8 cellular contexts compared by ENCODE assay signal in the genomic region with DNA sequence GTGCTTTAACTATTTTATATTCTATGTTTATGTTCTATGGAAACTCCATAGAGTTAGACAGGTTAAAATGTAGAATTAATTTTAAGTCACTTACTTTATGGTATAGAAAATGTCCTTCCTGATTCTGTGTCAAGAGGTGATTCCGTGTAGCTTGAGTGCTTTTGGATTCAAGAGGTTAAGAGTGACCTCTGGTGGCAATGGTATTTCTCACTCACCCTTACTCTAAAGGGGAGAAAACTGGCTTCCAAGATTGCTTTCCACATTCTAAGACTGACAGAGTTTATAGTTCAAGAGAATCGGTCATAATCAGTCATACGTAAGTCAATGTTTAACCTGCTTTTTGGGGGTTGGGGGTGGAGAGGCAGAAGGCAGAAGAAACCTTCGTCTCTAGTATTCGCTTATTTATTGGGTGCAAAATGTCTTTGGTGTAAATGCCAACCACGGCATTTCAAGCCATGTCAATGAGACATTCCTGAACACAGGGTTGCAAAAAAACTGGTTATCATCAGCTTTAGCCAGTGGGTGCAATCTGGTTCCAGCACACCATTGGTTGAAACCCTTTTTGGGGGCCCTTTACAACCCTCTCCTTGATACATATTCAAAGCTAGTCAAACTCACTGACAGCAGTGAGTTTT.
A peak's percentile ranks its signal among the peaks of the same experiment; 100 is the strongest.
DNase-seq lines count a peak whose midpoint lies in the region; ATAC-seq and TF ChIP-seq lines count a peak whose summit lies in the region.

No MANE protein-coding gene starts in this region.

- no peak overlapping the region for H3K27ac ChIP-seq in ACC112 (ENCODE audit: low read depth, low read length)
- H3K27ac ChIP-seq in mammary epithelial cell (ENCODE audit: insufficient read depth, low read depth, low read length) = no peak overlapping the region

- no peak overlapping the region for H3K4me2 ChIP-seq in mammary epithelial cell (ENCODE audit: insufficient read depth, low read depth, low read length)

- no peaks in the 10 kb centered on the region for H3K9me3 ChIP-seq in mammary epithelial cell (replicated peaks; ENCODE audit: insufficient read depth, low read length)

- H3K27me3 ChIP-seq in ACC112 (ENCODE audit: insufficient read depth, low read length) = no peaks in the 10 kb centered on the region
- H3K27me3 ChIP-seq in mammary epithelial cell (ENCODE audit: insufficient read depth, low read length) = no peaks in the 10 kb centered on the region

- H2AFZ ChIP-seq in ACC112 (ENCODE audit: low read length, unreplicated experiment) (peak overlapping the region; percentile 74), mammary epithelial cell (ENCODE audit: low read depth, low read length) (peak overlapping the region; percentile 35)

- 32% methylated on average over 6 of the region's 6 CpGs for WGBS in mammary epithelial cell (ENCODE audit: low coverage, missing lambda C conversion rate)

- in situ Hi-C loops in mammary epithelial cell (cut with MboI; ENCODE audit: low sequenced_read_pairs in 2 of 2) = no loop called here

- H3K79me2 ChIP-seq in ACC112 (ENCODE audit: control insufficient read depth, insufficient read depth, low read length, unreplicated experiment) (no peaks in the 10 kb centered on the region), mammary epithelial cell (ENCODE audit: insufficient read depth, low read length) (no peaks in the 10 kb centered on the region)

- H3K36me3 ChIP-seq in ACC112 (ENCODE audit: insufficient read depth, low read length) (no peaks in the 10 kb centered on the region), mammary epithelial cell (ENCODE audit: insufficient read depth, low read length) (no peaks in the 10 kb centered on the region)

- intact Hi-C loops in mammary epithelial cell (cut with micrococcal nuclease) = loop anchor here (1.0 to 5.0 kb wide), 5 partner anchors 76 to 380 kb away; no protein-coding TSS in a partner anchor

- no peak overlapping the region for H3K9ac ChIP-seq in mammary epithelial cell (ENCODE audit: insufficient read depth, low read length)

- CTCF ChIA-PET in mammary epithelial cell (lab: Charles Lee; ENCODE audit: low non-redundant PET) = interaction anchor here (0.6 kb wide), 1 partner anchor 1875 kb away, joined by 3 read pairs; no protein-coding TSS in a partner anchor

- no peak overlapping the region for H3K4me3 ChIP-seq in ACC112 (ENCODE audit: low read depth, low read length)
- no peak overlapping the region for H3K4me3 ChIP-seq in mammary epithelial cell (replicated peaks in 1 of 3; ENCODE audit: insufficient read depth in 1 of 3, low read depth in 2 of 3, low read length in 3 of 3)

- peak; percentile 53 for ATAC-seq in GM18499 (IDR thresholded peaks at IDR 0.05; ENCODE audit: insufficient read depth, unreplicated experiment)
- peak; percentile 66 for ATAC-seq in HG03097 (IDR thresholded peaks at IDR 0.05; ENCODE audit: low FRiP score, unreplicated experiment)
- ATAC-seq in left lobe of liver = peak; percentile 83

- peak; percentile 28 for DNase-seq in NCI-H460 (ENCODE audit: extremely low read depth, low read depth)
- peak; percentile 56 for DNase-seq in mammary epithelial cell
- no peak for DNase-seq in left lobe of liver (ENCODE audit: low spot score)
- no peak for DNase-seq in DMS79 treated with DMSO at 0.1 percent for 48 hours (lab: John Stamatoyannopoulos, UW)
- no peak for DNase-seq in activated gamma-delta T cell treated with Interleukin-2 at 50 U/mL for 16 hours

- H3K4me1 ChIP-seq in ACC112 (ENCODE audit: control insufficient read depth, insufficient read depth, low read length, unreplicated experiment) (no peaks in the 10 kb centered on the region), mammary epithelial cell (ENCODE audit: insufficient read depth, low read length) (no peaks in the 10 kb centered on the region)

- dilution Hi-C loops in mammary epithelial cell (cut with HindIII; ENCODE audit: low sequenced_read_pairs) = no loop called here

- peak; percentile 54 to 70 for TF ChIP-seq CTCF in mammary epithelial cell (conservative IDR thresholded peaks at IDR 0.05 in 1 of 2, IDR thresholded peaks at IDR 0.05 in 1 of 2; ENCODE audit: extremely low read depth in 1 of 2, insufficient read depth in 1 of 2, low read depth in 1 of 2, low read length in 2 of 2)

- no TSS peak for BruUV-seq in mammary epithelial cell (replicated peaks; lab: Mats Ljungman, UMichigan)

- H4K20me1 ChIP-seq in mammary epithelial cell (ENCODE audit: insufficient read depth, low read length) = no peaks in the 10 kb centered on the region

Comparison
In these comparisons a context has a peak if more than half of its experiments do, and no peak if none do; other contexts are left out.
1. DNase-seq: peak in NCI-H460 (single experiment) and mammary epithelial cell (single experiment); none in left lobe of liver (single experiment), DMS79 treated with DMSO at 0.1 percent for 48 hours (single experiment) and activated gamma-delta T cell treated with Interleukin-2 at 50 U/mL for 16 hours (single experiment).
2. Peak in every context shown above with its lines, with median percentiles within 50 percentile points of each other: ATAC-seq.